ENCODE assay signal across 20 cellular contexts in genomic region chr1:59172693-59173092, GRCh38.
DNase-seq lines count a peak whose midpoint lies in the region; ATAC-seq and FAIRE-seq lines count a peak whose summit lies in the region.
"Had no signal": no experiment of that assay in that cellular context is flagged by ENCODE, and none has a peak within 500 bp of the region (broad histone marks: within the 10 kb centered on the region; RNA-seq: fewer than 3 reads in every experiment).

No MANE protein-coding gene starts in this region.

- H2AFZ ChIP-seq in ACC112 (ENCODE audit: low read length, unreplicated experiment) = peak overlapping the region; percentile 24

- H3K36me3 Mint-ChIP-seq in stimulated activated memory B cell treated with anti-CD40 and anti-IgM and Interleukin-4, amounts not matched to agents 10 μg/mL and 1 μg/mL and 100 μg/mL, for 72 hours = no peaks in the 10 kb centered on the region
- H3K36me3 Mint-ChIP-seq: CD4-positive, CD25-positive, alpha-beta regulatory T cell; CD8-positive, alpha-beta T cell had no signal

- peak overlapping the region; percentile 12 for H3K27ac Mint-ChIP-seq in stimulated activated memory B cell treated with anti-CD40 and anti-IgM and Interleukin-4, amounts not matched to agents 10 μg/mL and 1 μg/mL and 100 μg/mL, for 72 hours
- H3K27ac Mint-ChIP-seq: B cell; CD4-positive, CD25-positive, alpha-beta regulatory T cell; CD8-positive, alpha-beta T cell had no signal

- intact Hi-C loops in posterior vena cava (cut with DNase I) = no loop called here

- no peak overlapping the region for H3K4me3 ChIP-seq in ACC112 (ENCODE audit: low read depth, low read length)
- H3K4me3 ChIP-seq: BLaER1, HAP-1 had no signal

- no peaks in the 10 kb centered on the region for H3K27me3 Mint-ChIP-seq in stimulated activated memory B cell treated with anti-CD40 and anti-IgM and Interleukin-4, amounts not matched to agents 10 μg/mL and 1 μg/mL and 100 μg/mL, for 72 hours
- H3K27me3 Mint-ChIP-seq: B cell had no signal

- FAIRE-seq in islet of Langerhans (lab: Jason Lieb, UNC) = peak; percentile 60
- FAIRE-seq: G401.6, GM12892, H54 had no signal

- H3K4me3 Mint-ChIP-seq in stimulated activated memory B cell treated with anti-CD40 and anti-IgM and Interleukin-4, amounts not matched to agents 10 μg/mL and 1 μg/mL and 100 μg/mL, for 72 hours = no peak overlapping the region
- H3K4me3 Mint-ChIP-seq: B cell; CD4-positive, CD25-positive, alpha-beta regulatory T cell; CD8-positive, alpha-beta T cell had no signal

- peaks cover 4% of the 10 kb centered on the region for H3K9me3 Mint-ChIP-seq in stimulated activated memory B cell treated with anti-CD40 and anti-IgM and Interleukin-4, amounts not matched to agents 10 μg/mL and 1 μg/mL and 100 μg/mL, for 72 hours
- H3K9me3 Mint-ChIP-seq: CD8-positive, alpha-beta T cell had no signal

- DNase-seq in posterior vena cava (ENCODE audit: low spot score) (no peak), NCI-H1694 (lab: John Stamatoyannopoulos, UW) (no peak)
- DNase-seq: 8988T; Caco-2; CD4-positive, CD25-positive, alpha-beta regulatory T cell; CD8-positive, alpha-beta T cell; DMS153; DND-41; GOT3 had no signal

- H3K4me1 Mint-ChIP-seq in stimulated activated memory B cell treated with anti-CD40 and anti-IgM and Interleukin-4, amounts not matched to agents 10 μg/mL and 1 μg/mL and 100 μg/mL, for 72 hours = peaks cover 28% of the 10 kb centered on the region
- H3K4me1 Mint-ChIP-seq: CD4-positive, CD25-positive, alpha-beta regulatory T cell had no signal

- H3K27ac ChIP-seq in ACC112 (ENCODE audit: low read depth, low read length) = no peak overlapping the region
- H3K27ac ChIP-seq: BLaER1, C4-2B had no signal

- H3K36me3 ChIP-seq in ACC112 (ENCODE audit: insufficient read depth, low read length) = no peaks in the 10 kb centered on the region
- H3K36me3 ChIP-seq: BLaER1, HAP-1 had no signal

- H3K4me1 ChIP-seq in ACC112 (ENCODE audit: control insufficient read depth, insufficient read depth, low read length, unreplicated experiment) = peaks cover 18% of the 10 kb centered on the region
- H3K4me1 ChIP-seq: Caco-2, HAP-1 had no signal

- no peaks in the 10 kb centered on the region for H3K27me3 ChIP-seq in ACC112 (ENCODE audit: insufficient read depth, low read length)
- H3K27me3 ChIP-seq: BLaER1 had no signal

- ATAC-seq in stimulated activated memory B cell treated with anti-CD40 and anti-IgM and Interleukin-4, amounts not matched to agents 10 μg/mL and 1 μg/mL and 100 μg/mL, for 72 hours = no peak
- ATAC-seq in HG03196 (IDR thresholded peaks at IDR 0.05; ENCODE audit: unreplicated experiment) = no peak
- ATAC-seq: CD8-positive, alpha-beta T cell had no signal

- H3K79me2 ChIP-seq in ACC112 (ENCODE audit: control insufficient read depth, insufficient read depth, low read length, unreplicated experiment) = no peaks in the 10 kb centered on the region
